Comparison of ENCODE assay signal across 13 cellular contexts in the genomic region with DNA sequence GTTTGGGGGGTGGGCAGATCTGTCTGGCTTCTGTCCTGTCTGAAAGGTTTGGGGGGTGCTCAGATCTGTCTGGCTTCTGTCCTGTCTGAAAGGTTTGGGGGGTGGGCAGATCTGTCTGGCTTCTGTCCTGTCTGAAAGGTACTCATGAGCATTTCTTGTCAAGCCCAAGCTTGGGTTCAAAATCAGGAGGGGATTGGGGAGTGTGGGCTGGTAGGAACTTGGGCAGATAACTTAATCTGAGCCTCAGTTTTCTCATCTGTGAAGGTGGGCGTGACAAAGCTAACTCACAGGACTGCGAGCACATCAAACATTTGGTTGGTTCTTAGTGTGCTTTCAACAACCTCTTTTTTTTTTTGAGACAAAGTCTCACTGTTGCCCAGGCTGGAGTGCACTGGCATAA. TPM values are rescaled to one million over a fixed set of nuclear protein-coding genes. Genes with fewer than 3 reads are reported as not detected.
DNase-seq lines count a peak whose midpoint lies in the region; ATAC-seq and TF ChIP-seq lines count a peak whose summit lies in the region.
"Had no signal": no experiment of that assay in that cellular context is flagged by ENCODE, and none has a peak within 500 bp of the region (broad histone marks: within the 10 kb centered on the region; RNA-seq: fewer than 3 reads in every experiment).

No MANE protein-coding gene starts in this region.

- in situ Hi-C loops in GM23248 (cut with MboI), result loop anchor here (25.0 kb wide), 1 partner anchor 1611 kb away; a partner anchor contains a TSS

- H3K36me3 ChIP-seq in BLaER1 treated with 17β-estradiol and CSF1 and Interleukin-3, amounts not matched to agents 10 nM and 100 nM, result peaks cover 0 to 35% (median 6%) of the 10 kb centered on the region in 11 experiments; a peak in 14 of 22 replicates
- H3K36me3 ChIP-seq in GM23248 (ENCODE audit: low read depth) (peaks cover 27% of the 10 kb centered on the region), endodermal cell (ENCODE audit: control insufficient read depth, insufficient read depth, low read length) (peaks cover 35% of the 10 kb centered on the region)

- no peaks in the 10 kb centered on the region for H3K27me3 Mint-ChIP-seq in natural killer cell treated with Interleukin-12 subunit alpha and Interleukin-12 subunit beta and Interleukin-15 and Interleukin-18, amount 100 ng/mL, for 72 hours
- no peaks in the 10 kb centered on the region for H3K27me3 Mint-ChIP-seq in endodermal cell (ENCODE audit: insufficient read depth)

- peak overlapping the region in 6 of 11 experiments; percentile 4 to 73 (median 18); a peak in 5 of 22 replicates for H3K9ac ChIP-seq in BLaER1 treated with 17β-estradiol and CSF1 and Interleukin-3, amounts not matched to agents 10 nM and 100 nM
- no peak overlapping the region for H3K9ac ChIP-seq in GM23248
- H3K9ac ChIP-seq in endodermal cell (ENCODE audit: extremely low read depth, low read length, poor library complexity, severe bottlenecking), result no peak overlapping the region

- peaks cover 74 to 79% (median 76%) of the 10 kb centered on the region in 10 experiments for H3K4me1 ChIP-seq in BLaER1 treated with 17β-estradiol and CSF1 and Interleukin-3, amounts not matched to agents 10 nM and 100 nM
- H3K4me1 ChIP-seq in GM23248 (ENCODE audit: insufficient read depth) (peaks cover 16% of the 10 kb centered on the region), endodermal cell (ENCODE audit: control insufficient read depth, insufficient read depth, low read length) (peaks cover 5% of the 10 kb centered on the region)

- H3K27me3 ChIP-seq in BLaER1 treated with 17β-estradiol and CSF1 and Interleukin-3, amounts not matched to agents 10 nM and 100 nM, result no peaks in the 10 kb centered on the region
- H3K27me3 ChIP-seq in GM23248 (replicated peaks; ENCODE audit: insufficient read depth), result no peaks in the 10 kb centered on the region
- no peaks in the 10 kb centered on the region for H3K27me3 ChIP-seq in endodermal cell (ENCODE audit: control insufficient read depth, insufficient read depth, low read length, poor library complexity, severe bottlenecking)
- no peaks in the 10 kb centered on the region for H3K27me3 ChIP-seq in dorsolateral prefrontal cortex

- peaks cover 100% of the 10 kb centered on the region for H3K79me2 ChIP-seq in GM23248 (ENCODE audit: insufficient read depth)

- no peak overlapping the region for H2AFZ ChIP-seq in GM23248

- intact Hi-C loops in dorsolateral prefrontal cortex (cut with DNase I), result loop anchor here in 1 of 2 donors (5.0 kb wide), 1 partner anchor 34 kb away; a partner anchor contains a TSS

- peaks cover 38% of the 10 kb centered on the region for H3F3A ChIP-seq in GM23248 (ENCODE audit: insufficient read depth)

- H3K4me2 ChIP-seq in BLaER1 treated with 17β-estradiol and CSF1 and Interleukin-3, amounts not matched to agents 10 nM and 100 nM, result peak overlapping the region; percentile 80 to 95 (median 88)
- no peak overlapping the region for H3K4me2 ChIP-seq in GM23248 (ENCODE audit: unreplicated experiment)

- H3K27ac Mint-ChIP-seq in activated naive CD4-positive, alpha-beta T cell treated with anti-CD3 and anti-CD28 coated beads, Interleukin-2, amount 50 U/mL, for 72 hours, result peak overlapping the region; percentile 81 to 85
- peak overlapping the region; percentile 80 to 95 for H3K27ac Mint-ChIP-seq in natural killer cell treated with Interleukin-12 subunit alpha and Interleukin-12 subunit beta and Interleukin-15 and Interleukin-18, amount 100 ng/mL, for 72 hours
- no peak overlapping the region for H3K27ac Mint-ChIP-seq in endodermal cell

- H3K9me3 ChIP-seq in BLaER1 treated with 17β-estradiol and CSF1 and Interleukin-3, amounts not matched to agents 10 nM and 100 nM (replicated peaks in 1 of 11), result no peaks in the 10 kb centered on the region
- H3K9me3 ChIP-seq in GM23248 (ENCODE audit: low read depth), result no peaks in the 10 kb centered on the region
- H3K9me3 ChIP-seq in endodermal cell (ENCODE audit: control insufficient read depth, low read length), result no peaks in the 10 kb centered on the region

- ATAC-seq in activated naive CD4-positive, alpha-beta T cell treated with anti-CD3 and anti-CD28 coated beads, Interleukin-2, amount 50 U/mL, for 72 hours, result no peak
- ATAC-seq in natural killer cell treated with Interleukin-12 subunit alpha and Interleukin-12 subunit beta and Interleukin-15 and Interleukin-18, amount 100 ng/mL, for 72 hours, result no peak
- ATAC-seq in GM21526 (IDR thresholded peaks at IDR 0.05; ENCODE audit: low FRiP score, unreplicated experiment), result no peak

- H3K27ac ChIP-seq in BLaER1 treated with 17β-estradiol and CSF1 and Interleukin-3, amounts not matched to agents 10 nM and 100 nM, result peak overlapping the region in 10 of 11 experiments; percentile 16 to 85 (median 75); a peak in 18 of 22 replicates
- H3K27ac ChIP-seq in GM23248, result peak overlapping the region; percentile 65; the same call in 1 of the 2 replicates
- H3K27ac ChIP-seq in endodermal cell (ENCODE audit: low read depth, low read length), result no peak overlapping the region
- H3K27ac ChIP-seq in dorsolateral prefrontal cortex, result no peak overlapping the region

- H4K20me1 ChIP-seq in BLaER1 treated with 17β-estradiol and CSF1 and Interleukin-3, amounts not matched to agents 10 nM and 100 nM, result peaks cover 42 to 77% (median 71%) of the 10 kb centered on the region in 11 experiments
- H4K20me1 ChIP-seq in GM23248 (ENCODE audit: insufficient read depth), result peaks cover 9% of the 10 kb centered on the region; the same call in 1 of the 2 replicates

- no peak overlapping the region for H3K4me3 ChIP-seq in BLaER1 treated with 17β-estradiol and CSF1 and Interleukin-3, amounts not matched to agents 10 nM and 100 nM
- H3K4me3 ChIP-seq in GM23248 (no peak overlapping the region), endodermal cell (ENCODE audit: low read length) (no peak overlapping the region), dorsolateral prefrontal cortex (no peak overlapping the region)

- no peaks in the 10 kb centered on the region for H3K9me2 ChIP-seq in GM23248 (ENCODE audit: insufficient read depth)

- H3K9me3 Mint-ChIP-seq in activated naive CD4-positive, alpha-beta T cell treated with anti-CD3 and anti-CD28 coated beads, Interleukin-2, amount 50 U/mL, for 72 hours, result no peaks in the 10 kb centered on the region
- H3K9me3 Mint-ChIP-seq in natural killer cell treated with Interleukin-12 subunit alpha and Interleukin-12 subunit beta and Interleukin-15 and Interleukin-18, amount 100 ng/mL, for 72 hours, result no peaks in the 10 kb centered on the region
- no peaks in the 10 kb centered on the region for H3K9me3 Mint-ChIP-seq in endodermal cell

- peaks cover 0 to 4% of the 10 kb centered on the region in 2 donors for H3K36me3 Mint-ChIP-seq in activated naive CD4-positive, alpha-beta T cell treated with anti-CD3 and anti-CD28 coated beads, Interleukin-2, amount 50 U/mL, for 72 hours
- no peaks in the 10 kb centered on the region for H3K36me3 Mint-ChIP-seq in natural killer cell treated with Interleukin-12 subunit alpha and Interleukin-12 subunit beta and Interleukin-15 and Interleukin-18, amount 100 ng/mL, for 72 hours
- H3K36me3 Mint-ChIP-seq in endodermal cell (ENCODE audit: low read depth), result peaks cover 24% of the 10 kb centered on the region

- DNase-seq in GM23248, result no peak
- DNase-seq in activated naive CD4-positive, alpha-beta T cell treated with anti-CD3 and anti-CD28 coated beads, Interleukin-2, amount 50 U/mL, for 72 hours (ENCODE audit: low spot score in 2 of 2), result peak in 1 of 2 donors; percentile 21
- no peak for DNase-seq in natural killer cell treated with Interleukin-12 subunit alpha and Interleukin-12 subunit beta and Interleukin-15 and Interleukin-18, amount 100 ng/mL, for 72 hours (ENCODE audit: low spot score)
- DNase-seq in stimulated activated CD8-positive, alpha-beta memory T cell treated with anti-CD3 and anti-CD28 coated beads, Interleukin-4, amount 100 ng/mL, for 48 hours, result no peak
- DNase-seq in endodermal cell, result no peak
- no peak for DNase-seq in dorsolateral prefrontal cortex
- DNase-seq: activated CD4-positive, alpha-beta T cell treated with anti-CD3 and anti-CD28 coated beads for 4 hours; EL; foreskin fibroblast; NCI-H82; nucleus accumbens had no signal

- H3K4me3 Mint-ChIP-seq in natural killer cell treated with Interleukin-12 subunit alpha and Interleukin-12 subunit beta and Interleukin-15 and Interleukin-18, amount 100 ng/mL, for 72 hours, result no peak overlapping the region
- no peak overlapping the region for H3K4me3 Mint-ChIP-seq in endodermal cell

- WGBS in GM23248 (ENCODE audit: low coverage in 1 of 2, low lambda C conversion rate in 2 of 2, missing lambda C conversion rate in 2 of 2), 2 experiments, result 92 to 100% methylated on average over 2 of the region's 2 CpGs
- 90 to 97% methylated on average over 2 of the region's 2 CpGs for WGBS in endodermal cell (ENCODE audit: insufficient coverage in 1 of 2, insufficient read length in 1 of 2), 2 experiments

- H3K4me1 Mint-ChIP-seq in natural killer cell treated with Interleukin-12 subunit alpha and Interleukin-12 subunit beta and Interleukin-15 and Interleukin-18, amount 100 ng/mL, for 72 hours (ENCODE audit: low read depth in 2 of 2), result peaks cover 46 to 52% of the 10 kb centered on the region in 2 donors
- peaks cover 17% of the 10 kb centered on the region for H3K4me1 Mint-ChIP-seq in endodermal cell

- no peak for TF ChIP-seq CTCF in endodermal cell (conservative IDR thresholded peaks at IDR 0.05)
- no peak for TF ChIP-seq CTCF in dorsolateral prefrontal cortex (IDR thresholded peaks at IDR 0.05 in 54 of 56, conservative IDR thresholded peaks at IDR 0.05 in 2 of 56; ENCODE audit: low read depth in 1 of 56, partially characterized antibody in 56 of 56)

RNA-seq across cellular contexts. Expression of a gene that starts 35.2 kb away (rescaled TPM):
- total RNA-seq in GM23248 (2014; rRNA removed; shearing (Covaris generic)), result 79.2 and 85.5 TPM in 2 replicates
- 11.7 and 12.0 TPM in 2 replicates for polyA plus RNA-seq in GM23248 (2016; fragmentation: Nextera tagmentation; extraction: Ambion mirVana)
- total RNA-seq in activated naive CD4-positive, alpha-beta T cell treated with anti-CD3 and anti-CD28 coated beads, Interleukin-2, amount 50 U/mL, for 72 hours, result 10 to 100 TPM; 48.9 to 52.7 TPM
- 10 to 100 TPM; 65.5 to 72.6 TPM for total RNA-seq in natural killer cell treated with Interleukin-12 subunit alpha and Interleukin-12 subunit beta and Interleukin-15 and Interleukin-18, amount 100 ng/mL, for 72 hours
- total RNA-seq in endodermal cell (10 to 100 TPM; 60.9 to 68.5 TPM), dorsolateral prefrontal cortex (100 to 1,000 TPM in 16 of 120 experiments, 10 to 100 TPM in 104; 60.1 to 117 (median 88.9) TPM)
- 34.8 TPM for polyA plus RNA-seq in endodermal cell (2013, experiment 1 of 2)
- polyA plus RNA-seq in endodermal cell (2013, experiment 2 of 2), result 35.4 TPM

Comparison
In these comparisons a context has a peak if more than half of its experiments do, and no peak if none do; other contexts are left out.
1. H3K27ac ChIP-seq: peak in BLaER1 treated with 17β-estradiol and CSF1 and Interleukin-3, amounts not matched to agents 10 nM and 100 nM (10 of 11) and GM23248 (single experiment); none in endodermal cell (single experiment) and dorsolateral prefrontal cortex (0 of 59).
2. H3K9ac ChIP-seq: peak in BLaER1 treated with 17β-estradiol and CSF1 and Interleukin-3, amounts not matched to agents 10 nM and 100 nM (6 of 11); none in GM23248 (single experiment) and endodermal cell (single experiment).